Comparison of ENCODE assay signal across 27 cellular contexts in genomic region chr14:97618401-97618800, GRCh38.
DNase-seq lines count a peak whose midpoint lies in the region; ATAC-seq lines count a peak whose summit lies in the region.
"Had no signal": no experiment of that assay in that cellular context is flagged by ENCODE, and none has a peak within 500 bp of the region (broad histone marks: within the 10 kb centered on the region; RNA-seq: fewer than 3 reads in every experiment).

No MANE protein-coding gene starts in this region.

- no peaks in the 10 kb centered on the region for H3K27me3 Mint-ChIP-seq in activated naive CD4-positive, alpha-beta T cell treated with anti-CD3 and anti-CD28 coated beads for 36 hours (ENCODE audit: low read depth)
- no peaks in the 10 kb centered on the region for H3K27me3 Mint-ChIP-seq in activated naive CD8-positive, alpha-beta T cell treated with anti-CD3 and anti-CD28 coated beads, Interleukin-2, amount 50 U/mL, for 24 hours
- H3K27me3 Mint-ChIP-seq: activated B cell treated with CpG ODN at 0.5 μM for 24 hours had no signal

- ATAC-seq in activated naive CD8-positive, alpha-beta T cell treated with anti-CD3 and anti-CD28 coated beads, Interleukin-2, amount 50 U/mL, for 24 hours, result no peak
- ATAC-seq in stimulated activated effector memory CD8-positive, alpha-beta T cell treated with anti-CD3 and anti-CD28 coated beads, Interleukin-12 subunit alpha, Interleukin-12 subunit beta, amount 100 ng/mL, for 72 hours, result no peak
- no peak for ATAC-seq in HG03097 (IDR thresholded peaks at IDR 0.05; ENCODE audit: low FRiP score, unreplicated experiment)

- peaks cover 46% of the 10 kb centered on the region for H3K4me1 Mint-ChIP-seq in activated naive CD4-positive, alpha-beta T cell treated with anti-CD3 and anti-CD28 coated beads for 36 hours (ENCODE audit: low read depth)
- H3K4me1 Mint-ChIP-seq in activated naive CD8-positive, alpha-beta T cell treated with anti-CD3 and anti-CD28 coated beads, Interleukin-2, amount 50 U/mL, for 24 hours, result peaks cover 44% of the 10 kb centered on the region
- H3K4me1 Mint-ChIP-seq in stimulated activated effector memory CD8-positive, alpha-beta T cell treated with anti-CD3 and anti-CD28 coated beads, Interleukin-12 subunit alpha, Interleukin-12 subunit beta, amount 100 ng/mL, for 72 hours, result peaks cover 42% of the 10 kb centered on the region
- H3K4me1 Mint-ChIP-seq: activated B cell treated with CpG ODN at 0.5 μM for 24 hours had no signal

- peak overlapping the region; percentile 76 for H3K27ac Mint-ChIP-seq in activated naive CD4-positive, alpha-beta T cell treated with anti-CD3 and anti-CD28 coated beads for 36 hours
- no peak overlapping the region for H3K27ac Mint-ChIP-seq in activated naive CD8-positive, alpha-beta T cell treated with anti-CD3 and anti-CD28 coated beads, Interleukin-2, amount 50 U/mL, for 24 hours
- H3K27ac Mint-ChIP-seq in stimulated activated effector memory CD8-positive, alpha-beta T cell treated with anti-CD3 and anti-CD28 coated beads, Interleukin-12 subunit alpha, Interleukin-12 subunit beta, amount 100 ng/mL, for 72 hours, result peak overlapping the region; percentile 88
- H3K27ac Mint-ChIP-seq: activated B cell treated with CpG ODN at 0.5 μM for 24 hours had no signal

- peaks cover 15% of the 10 kb centered on the region for H3K36me3 Mint-ChIP-seq in activated naive CD4-positive, alpha-beta T cell treated with anti-CD3 and anti-CD28 coated beads for 36 hours (ENCODE audit: low read depth)
- peaks cover 15% of the 10 kb centered on the region for H3K36me3 Mint-ChIP-seq in activated naive CD8-positive, alpha-beta T cell treated with anti-CD3 and anti-CD28 coated beads, Interleukin-2, amount 50 U/mL, for 24 hours (ENCODE audit: low read depth)
- H3K36me3 Mint-ChIP-seq in stimulated activated effector memory CD8-positive, alpha-beta T cell treated with anti-CD3 and anti-CD28 coated beads, Interleukin-12 subunit alpha, Interleukin-12 subunit beta, amount 100 ng/mL, for 72 hours, result no peaks in the 10 kb centered on the region

- no peaks in the 10 kb centered on the region for H3K36me3 ChIP-seq in KOPT-K1 (ENCODE audit: insufficient read depth, low read length)
- H3K36me3 ChIP-seq: BE2C, left ventricle myocardium inferior, MG63, right atrium auricular region, tibial artery had no signal

- peaks cover 19% of the 10 kb centered on the region for H3K9me3 Mint-ChIP-seq in activated naive CD4-positive, alpha-beta T cell treated with anti-CD3 and anti-CD28 coated beads for 36 hours
- H3K9me3 Mint-ChIP-seq in activated naive CD8-positive, alpha-beta T cell treated with anti-CD3 and anti-CD28 coated beads, Interleukin-2, amount 50 U/mL, for 24 hours, result peaks cover 24% of the 10 kb centered on the region
- peaks cover 20% of the 10 kb centered on the region for H3K9me3 Mint-ChIP-seq in stimulated activated effector memory CD8-positive, alpha-beta T cell treated with anti-CD3 and anti-CD28 coated beads, Interleukin-12 subunit alpha, Interleukin-12 subunit beta, amount 100 ng/mL, for 72 hours

- CTCF ChIA-PET in activated naive CD4-positive, alpha-beta T cell treated with anti-CD3 and anti-CD28 coated beads for 36 hours (lab: Charles Lee), result interaction anchor here (1.5 kb wide), 1 partner anchor 16 kb away, joined by 5 read pairs; no protein-coding TSS in a partner anchor

- peaks cover 26% of the 10 kb centered on the region for H3K9me3 ChIP-seq in KOPT-K1 (ENCODE audit: insufficient read depth, low read length, poor library complexity, severe bottlenecking)
- H3K9me3 ChIP-seq: BE2C, tibial artery had no signal

- peak overlapping the region; percentile 83 for H3K27ac ChIP-seq in KOPT-K1 (ENCODE audit: low read depth, low read length, poor library complexity, severe bottlenecking)
- H3K27ac ChIP-seq: left ventricle myocardium inferior, right atrium auricular region, tibial artery had no signal

- intact Hi-C loops in activated naive CD4-positive, alpha-beta T cell treated with anti-CD3 and anti-CD28 coated beads for 36 hours (cut with micrococcal nuclease), result loop anchor here (5.0 to 10.0 kb wide), 2 partner anchors 84 to 596 kb away; no protein-coding TSS in a partner anchor

- DNase-seq in activated naive CD4-positive, alpha-beta T cell treated with anti-CD3 and anti-CD28 coated beads for 36 hours, result no peak
- no peak for DNase-seq in activated naive CD4-positive, alpha-beta T cell treated with anti-CD3 and anti-CD28 coated beads, Interleukin-2, amount 50 U/mL, for 16 hours
- no peak for DNase-seq in activated naive CD8-positive, alpha-beta T cell treated with anti-CD3 and anti-CD28 coated beads, Interleukin-2, amount 50 U/mL, for 24 hours
- DNase-seq in stimulated activated effector memory CD8-positive, alpha-beta T cell treated with anti-CD3 and anti-CD28 coated beads, Interleukin-12 subunit alpha, Interleukin-12 subunit beta, amount 100 ng/mL, for 72 hours (ENCODE audit: low spot score in 2 of 2), result no peak
- no peak for DNase-seq in stimulated activated CD4-positive, alpha-beta T cell treated with anti-CD3 and anti-CD28 coated beads, Interleukin-4, amount 100 ng/mL, for 1 hour
- DNase-seq: activated B cell treated with CpG ODN at 0.5 μM for 24 hours; activated CD8-positive, alpha-beta memory T cell treated with anti-CD3 and anti-CD28 coated beads for 24 hours; activated T-cell treated with anti-CD3 and anti-CD28 coated beads, Interleukin-2, amount 50 U/mL, for 1 hour; BE2C; COR-L47; cortex of kidney; DMS53; erythroblast; KBM-7; left ventricle myocardium inferior; mesenchymal stem cell; MG63; NCI-H1105; NCI-H187; NCI-H2171; NCI-H82; SIG-M5; stimulated activated CD4-positive, alpha-beta T cell treated with anti-CD3 and anti-CD28 coated beads, Interleukin-1b, Interleukin-23, amount 100 ng/mL, for 48 hours; tibial artery had no signal

- H3K4me3 Mint-ChIP-seq in activated naive CD4-positive, alpha-beta T cell treated with anti-CD3 and anti-CD28 coated beads for 36 hours, result no peak overlapping the region
- H3K4me3 Mint-ChIP-seq in activated naive CD8-positive, alpha-beta T cell treated with anti-CD3 and anti-CD28 coated beads, Interleukin-2, amount 50 U/mL, for 24 hours, result peak overlapping the region; percentile 34
- H3K4me3 Mint-ChIP-seq in stimulated activated effector memory CD8-positive, alpha-beta T cell treated with anti-CD3 and anti-CD28 coated beads, Interleukin-12 subunit alpha, Interleukin-12 subunit beta, amount 100 ng/mL, for 72 hours, result peak overlapping the region; percentile 59
- H3K4me3 Mint-ChIP-seq: activated B cell treated with CpG ODN at 0.5 μM for 24 hours had no signal
